In genomic region chr17:83076930-83077329, GRCh38 we compare ENCODE assay signal across 10 cellular contexts. TPM values are rescaled to one million over a fixed set of nuclear protein-coding genes. Genes with fewer than 3 reads are reported as not detected.
DNase-seq lines count a peak whose midpoint lies in the region; ATAC-seq and TF ChIP-seq lines count a peak whose summit lies in the region.
"Had no signal": no experiment of that assay in that cellular context is flagged by ENCODE, and none has a peak within 500 bp of the region (broad histone marks: within the 10 kb centered on the region; RNA-seq: fewer than 3 reads in every experiment).

No MANE protein-coding gene starts in this region.

- H3K27me3 Mint-ChIP-seq in T-cell: peaks cover 0 to 2% of the 10 kb centered on the region in 2 donors
- H3K27me3 Mint-ChIP-seq in immature natural killer cell (ENCODE audit: low read depth in 3 of 3): peaks cover 14 to 30% (median 20%) of the 10 kb centered on the region in 3 donors

- H3K4me3 Mint-ChIP-seq in T-cell (peak overlapping the region in 2 of 3 donors; percentile 59 to 60), immature natural killer cell (peak overlapping the region; percentile 22 to 66 (median 49))
- H3K4me3 Mint-ChIP-seq: stimulated activated memory B cell treated with anti-CD40 and anti-IgM and Interleukin-4, amounts not matched to agents 10 μg/mL and 1 μg/mL and 100 μg/mL, for 72 hours had no signal

- POLR2A ChIA-PET in T-cell (lab: Charles Lee): no interaction called here

- TF ChIP-seq CTCF in GM10266 (IDR thresholded peaks at IDR 0.05; ENCODE audit: control insufficient read depth, insufficient read depth, low read depth, missing control alignments): peak; percentile 51

- intact Hi-C loops in left colon (cut with DNase I, micrococcal nuclease): no loop called here

- H3K4me1 Mint-ChIP-seq in T-cell: peaks cover 4 to 14% (median 7%) of the 10 kb centered on the region in 3 donors
- peaks cover 9 to 16% of the 10 kb centered on the region in 2 donors for H3K4me1 Mint-ChIP-seq in immature natural killer cell

- CTCF ChIA-PET in T-cell (lab: Charles Lee): no interaction called here

- no peak for ATAC-seq in T-cell (replicated peaks in 1 of 4)
- no peak for ATAC-seq in GM19455 (IDR thresholded peaks at IDR 0.05; ENCODE audit: unreplicated experiment)
- no peak for ATAC-seq in HG02884 (IDR thresholded peaks at IDR 0.05; ENCODE audit: unreplicated experiment)
- no peak for ATAC-seq in left colon
- ATAC-seq: stimulated activated memory B cell treated with anti-CD40 and anti-IgM and Interleukin-4, amounts not matched to agents 10 μg/mL and 1 μg/mL and 100 μg/mL, for 72 hours had no signal

- DNase-seq in AML-193 (lab: John Stamatoyannopoulos, UW) (peak; percentile 27 to 32), GM10266 (ENCODE audit: extremely low spot score) (no peak), T-cell (no peak), immature natural killer cell (no peak), SIG-M5 (lab: John Stamatoyannopoulos, UW) (no peak), left colon (no peak)
- DNase-seq: NCI-H2029 had no signal

- H3K27ac Mint-ChIP-seq in T-cell (no peak overlapping the region), immature natural killer cell (peak overlapping the region in 4 of 6 donors; percentile 27 to 71 (median 51))
- H3K27ac Mint-ChIP-seq: stimulated activated memory B cell treated with anti-CD40 and anti-IgM and Interleukin-4, amounts not matched to agents 10 μg/mL and 1 μg/mL and 100 μg/mL, for 72 hours had no signal

- H3K9me3 Mint-ChIP-seq in T-cell (no peaks in the 10 kb centered on the region), immature natural killer cell (peaks cover 0 to 5% (median 0%) of the 10 kb centered on the region in 6 donors)
- H3K9me3 Mint-ChIP-seq: stimulated activated memory B cell treated with anti-CD40 and anti-IgM and Interleukin-4, amounts not matched to agents 10 μg/mL and 1 μg/mL and 100 μg/mL, for 72 hours had no signal

- no peaks in the 10 kb centered on the region for H3K36me3 Mint-ChIP-seq in T-cell
- peaks cover 3 to 4% (median 3%) of the 10 kb centered on the region in 3 donors for H3K36me3 Mint-ChIP-seq in immature natural killer cell
- H3K36me3 Mint-ChIP-seq: stimulated activated memory B cell treated with anti-CD40 and anti-IgM and Interleukin-4, amounts not matched to agents 10 μg/mL and 1 μg/mL and 100 μg/mL, for 72 hours had no signal

RNA-seq across cellular contexts. Expression of gene METRNL, which starts 2.5 kb away (rescaled TPM):
- total RNA-seq in T-cell (10 to 100 TPM in 3 of 5 donors, 1 to 10 TPM in 2; 7.0 to 50.8 (median 11.9) TPM), left colon (100 to 1,000 TPM in 1 of 2 donors, 10 to 100 TPM in 1; 96.7 to 133 TPM)
- polyA plus RNA-seq in immature natural killer cell: 10 to 100 TPM; 13.6 to 72.3 (median 49.2) TPM

Comparison
In these comparisons a context has a peak if more than half of its experiments do, and no peak if none do; other contexts are left out.
1. DNase-seq: peak in AML-193 (2 of 2); none in GM10266 (single experiment), T-cell (0 of 34), immature natural killer cell (0 of 3), SIG-M5 (single experiment) and left colon (0 of 2).
2. H3K27ac Mint-ChIP-seq: peak in immature natural killer cell (4 of 6); none in T-cell (0 of 2).